In genomic region chr12:131404705-131405104, GRCh38 we compare ENCODE assay signal across 32 cellular contexts.
"Had no signal": no experiment of that assay in that cellular context is flagged by ENCODE, and none has a peak within 500 bp of the region (broad histone marks: within the 10 kb centered on the region; RNA-seq: fewer than 3 reads in every experiment).

No MANE protein-coding gene starts in this region.

- H3K4me3 ChIP-seq: ascending aorta had no signal

- H3K4me1 ChIP-seq: ascending aorta had no signal

- H3K27ac ChIP-seq: ascending aorta, VCaP had no signal

- H3K36me3 Mint-ChIP-seq: activated CD4-positive, alpha-beta memory T cell treated with anti-CD3 and anti-CD28 coated beads for 36 hours; activated naive CD4-positive, alpha-beta T cell treated with anti-CD3 and anti-CD28 coated beads, Interleukin-2, amount 10 ng/mL, durations not matched to agents 7 days and 5 days; activated naive CD4-positive, alpha-beta T cell treated with anti-CD3 and anti-CD28 coated beads, Interleukin-2, amount 50 U/mL, for 24 hours; activated naive CD8-positive, alpha-beta T cell; activated naive CD8-positive, alpha-beta T cell treated with anti-CD3 and anti-CD28 coated beads, Interleukin-2, amount 10 ng/mL, durations not matched to agents 7 days and 5 days; brain had no signal

- ATAC-seq: activated CD8-positive, alpha-beta T cell treated with anti-CD3 and anti-CD28 coated beads for 36 hours; activated naive CD8-positive, alpha-beta T cell treated with anti-CD3 and anti-CD28 coated beads, Interleukin-2, amount 50 U/mL, for 24 hours had no signal

- FAIRE-seq: TTC549 had no signal

- H3K9me3 Mint-ChIP-seq: activated B cell treated with CpG ODN at 0.5 μM for 24 hours; activated CD4-positive, alpha-beta memory T cell treated with anti-CD3 and anti-CD28 coated beads for 36 hours; activated CD8-positive, alpha-beta T cell treated with anti-CD3 and anti-CD28 coated beads for 36 hours; activated naive CD4-positive, alpha-beta T cell treated with anti-CD3 and anti-CD28 coated beads, Interleukin-2, amount 50 U/mL, for 24 hours; activated T-helper 2 cell treated with anti-CD3 and anti-CD28 coated beads, Interferon-gamma antibody, Interleukin-2, Interleukin-4, amounts not matched to agents 10 μg/mL and 5 μg/mL and 100 μg/mL, durations not matched to agents 14 hours and 24 hours and 36 hours; T-helper 2 cell treated with Interferon-gamma antibody and Interleukin-4, amounts not matched to agents 5 μg/mL and 100 μg/mL, for 36 hours had no signal

- H3K4me3 Mint-ChIP-seq: activated B cell treated with CpG ODN at 0.5 μM for 24 hours; activated CD4-positive, alpha-beta memory T cell treated with anti-CD3 and anti-CD28 coated beads for 36 hours; activated CD4-positive, alpha-beta T cell treated with anti-CD3 and anti-CD28 coated beads, Interleukin-2, amount 10 ng/mL, durations not matched to agents 24 days and 14 days; activated CD8-positive, alpha-beta T cell treated with anti-CD3 and anti-CD28 coated beads for 36 hours; activated naive CD4-positive, alpha-beta T cell treated with anti-CD3 and anti-CD28 coated beads, Interleukin-2, amount 10 ng/mL, durations not matched to agents 7 days and 5 days; activated naive CD4-positive, alpha-beta T cell treated with anti-CD3 and anti-CD28 coated beads, Interleukin-2, amount 50 U/mL, for 24 hours; activated naive CD8-positive, alpha-beta T cell; activated naive CD8-positive, alpha-beta T cell treated with anti-CD3 and anti-CD28 coated beads, Interleukin-2, amount 10 ng/mL, durations not matched to agents 7 days and 5 days; activated naive CD8-positive, alpha-beta T cell treated with anti-CD3 and anti-CD28 coated beads, Interleukin-2, amount 50 U/mL, for 24 hours; activated T-cell treated with anti-CD3 and anti-CD28 coated beads, Interleukin-2, amount 50 U/mL, for 24 hours; brain; T-helper 1 cell treated with Interleukin-12 subunit alpha and Interleukin-12 subunit beta and Interleukin-4 antibody, amounts not matched to agents 30 μg/mL and 1 μg/mL, for 36 hours; T-helper 2 cell treated with Interferon-gamma antibody and Interleukin-4, amounts not matched to agents 5 μg/mL and 100 μg/mL, for 36 hours had no signal

- H3K4me1 Mint-ChIP-seq: activated B cell treated with CpG ODN at 0.5 μM for 24 hours; activated CD4-positive, alpha-beta T cell treated with anti-CD3 and anti-CD28 coated beads, Interleukin-2, amount 10 ng/mL, durations not matched to agents 24 days and 14 days; activated naive CD4-positive, alpha-beta T cell treated with anti-CD3 and anti-CD28 coated beads, Interleukin-2, amount 10 ng/mL, durations not matched to agents 7 days and 5 days; activated naive CD4-positive, alpha-beta T cell treated with anti-CD3 and anti-CD28 coated beads, Interleukin-2, amount 50 U/mL, for 24 hours; activated naive CD8-positive, alpha-beta T cell treated with anti-CD3 and anti-CD28 coated beads, Interleukin-2, amount 10 ng/mL, durations not matched to agents 7 days and 5 days; activated naive CD8-positive, alpha-beta T cell treated with anti-CD3 and anti-CD28 coated beads, Interleukin-2, amount 50 U/mL, for 24 hours had no signal

- H3K27me3 ChIP-seq: ascending aorta had no signal

- H3K36me3 ChIP-seq: ascending aorta had no signal

- DNase-seq: activated B cell treated with CpG ODN at 0.5 μM for 24 hours; activated CD4-positive, alpha-beta memory T cell treated with anti-CD3 and anti-CD28 coated beads for 36 hours; activated CD4-positive, alpha-beta T cell treated with anti-CD3 and anti-CD28 coated beads for 4 hours; activated CD4-positive, alpha-beta T cell treated with anti-CD3 and anti-CD28 coated beads, Interleukin-2, amount 10 ng/mL, durations not matched to agents 24 days and 14 days; activated CD4-positive, alpha-beta T cell treated with anti-CD3 and anti-CD28 coated beads, Interleukin-2, amount 50 U/mL, for 1 hour; activated CD4-positive, alpha-beta T cell treated with anti-CD3 and anti-CD28 coated beads, Interleukin-2, amount 50 U/mL, for 4 hours; activated CD4-positive, CD25-positive, alpha-beta regulatory T cell treated with anti-CD3 and anti-CD28 coated beads, Interleukin-2, amount 50 U/mL, for 72 hours; activated CD8-positive, alpha-beta memory T cell treated with anti-CD3 and anti-CD28 coated beads, Interleukin-2, amount 50 U/mL, for 48 hours; activated CD8-positive, alpha-beta T cell treated with anti-CD3 and anti-CD28 coated beads for 36 hours; activated effector memory CD4-positive, alpha-beta T cell treated with Interleukin-2 at 50 U/mL for 16 hours; activated gamma-delta T cell; activated naive CD4-positive, alpha-beta T cell treated with anti-CD3 and anti-CD28 coated beads, Interleukin-2, amount 10 ng/mL, durations not matched to agents 7 days and 5 days; activated naive CD4-positive, alpha-beta T cell treated with Interleukin-2 at 50 U/mL for 16 hours; activated naive CD8-positive, alpha-beta T cell treated with anti-CD3 and anti-CD28 coated beads, Interleukin-2, amount 10 ng/mL, durations not matched to agents 7 days and 5 days; activated naive CD8-positive, alpha-beta T cell treated with anti-CD3 and anti-CD28 coated beads, Interleukin-2, amount 50 U/mL, for 24 hours; activated T-cell treated with anti-CD3 and anti-CD28 coated beads, Interleukin-2, amount 50 U/mL, for 24 hours; activated T-cell treated with anti-CD3 and anti-CD28 coated beads, Interleukin-2, amount 50 U/mL, for 48 hours; amygdala; anterior cingulate cortex; central memory CD4-positive, alpha-beta T cell; T-helper 1 cell; T-helper 2 cell; T-helper 9 cell had no signal

- H3K9me3 ChIP-seq: ascending aorta had no signal

- H3K27ac Mint-ChIP-seq: activated B cell treated with CpG ODN at 0.5 μM for 24 hours; activated CD4-positive, alpha-beta memory T cell treated with anti-CD3 and anti-CD28 coated beads for 36 hours; activated CD4-positive, alpha-beta T cell treated with anti-CD3 and anti-CD28 coated beads, Interleukin-2, amount 10 ng/mL, durations not matched to agents 24 days and 14 days; activated CD8-positive, alpha-beta T cell treated with anti-CD3 and anti-CD28 coated beads for 36 hours; activated naive CD4-positive, alpha-beta T cell treated with anti-CD3 and anti-CD28 coated beads, Interleukin-2, amount 10 ng/mL, durations not matched to agents 7 days and 5 days; activated naive CD4-positive, alpha-beta T cell treated with anti-CD3 and anti-CD28 coated beads, Interleukin-2, amount 50 U/mL, for 24 hours; activated naive CD8-positive, alpha-beta T cell; activated naive CD8-positive, alpha-beta T cell treated with anti-CD3 and anti-CD28 coated beads, Interleukin-2, amount 10 ng/mL, durations not matched to agents 7 days and 5 days; activated naive CD8-positive, alpha-beta T cell treated with anti-CD3 and anti-CD28 coated beads, Interleukin-2, amount 50 U/mL, for 24 hours; activated T-cell treated with anti-CD3 and anti-CD28 coated beads, Interleukin-2, amount 50 U/mL, for 24 hours; activated T-helper 2 cell treated with anti-CD3 and anti-CD28 coated beads, Interferon-gamma antibody, Interleukin-2, Interleukin-4, amounts not matched to agents 10 μg/mL and 5 μg/mL and 100 μg/mL, durations not matched to agents 14 hours and 24 hours and 36 hours; brain; T-helper 1 cell treated with Interleukin-12 subunit alpha and Interleukin-12 subunit beta and Interleukin-4 antibody, amounts not matched to agents 30 μg/mL and 1 μg/mL, for 36 hours; T-helper 2 cell treated with Interferon-gamma antibody and Interleukin-4, amounts not matched to agents 5 μg/mL and 100 μg/mL, for 36 hours had no signal

- H3K27me3 Mint-ChIP-seq: activated CD4-positive, alpha-beta memory T cell treated with anti-CD3 and anti-CD28 coated beads for 36 hours; activated CD4-positive, alpha-beta T cell treated with anti-CD3 and anti-CD28 coated beads, Interleukin-2, amount 10 ng/mL, durations not matched to agents 24 days and 14 days; activated naive CD4-positive, alpha-beta T cell treated with anti-CD3 and anti-CD28 coated beads, Interleukin-2, amount 10 ng/mL, durations not matched to agents 7 days and 5 days; activated naive CD8-positive, alpha-beta T cell; activated naive CD8-positive, alpha-beta T cell treated with anti-CD3 and anti-CD28 coated beads, Interleukin-2, amount 10 ng/mL, durations not matched to agents 7 days and 5 days had no signal
